ENCODE assay signal across 2 cellular contexts in genomic region chrX:14029039-14029424, GRCh38.
TF ChIP-seq lines count a peak whose summit lies in the region.

No MANE protein-coding gene starts in this region.

TF ChIP-seq in IMR-90, 13 proteins besides CTCF, POLR2A, EP300 and RAD21:
- no peak for TF ChIP-seq MAZ (IDR thresholded peaks at IDR 0.05; ENCODE audit: borderline replicate concordance, low read depth, low read length)
- TF ChIP-seq RFX5 (IDR thresholded peaks at IDR 0.05; ENCODE audit: low read depth, low read length), result no peak
- TF ChIP-seq SMC3 (IDR thresholded peaks at IDR 0.05; ENCODE audit: low read depth, low read length), result no peak
- TF ChIP-seq USF2 (IDR thresholded peaks at IDR 0.05; ENCODE audit: low read depth, low read length), result no peak
- no peak for TF ChIP-seq FOS (IDR thresholded peaks at IDR 0.05; ENCODE audit: low read depth, low read length)
- TF ChIP-seq RCOR1 (IDR thresholded peaks at IDR 0.05; ENCODE audit: insufficient replicate concordance, low read length), result no peak
- TF ChIP-seq NFE2L2 (IDR thresholded peaks at IDR 0.05; ENCODE audit: low read depth, low read length), result no peak
- TF ChIP-seq CEBPB (IDR thresholded peaks at IDR 0.05; ENCODE audit: low read depth, low read length), result no peak
- no peak for TF ChIP-seq ELK1 (IDR thresholded peaks at IDR 0.05; ENCODE audit: borderline replicate concordance, low read depth, low read length)
- no peak for TF ChIP-seq MXI1 (IDR thresholded peaks at IDR 0.05; ENCODE audit: borderline replicate concordance, low read depth, low read length)

TF ChIP-seq in HepG2, 621 proteins besides CTCF, POLR2A, EP300 and RAD21:
- TF ChIP-seq RNF219 (CRISPR knock-in tag; IDR thresholded peaks at IDR 0.05), result no peak
- no peak for TF ChIP-seq ZMYM4 (CRISPR knock-in tag; IDR thresholded peaks at IDR 0.05)
- no peak for TF ChIP-seq IRF2 (CRISPR knock-in tag; IDR thresholded peaks at IDR 0.05)
